In genomic region chr16:1102921-1103648, GRCh38 we compare ENCODE assay signal across 8 cellular contexts. TPM values are rescaled to one million over a fixed set of nuclear protein-coding genes. Genes with fewer than 3 reads are reported as not detected.
DNase-seq lines count a peak whose midpoint lies in the region; ATAC-seq, FAIRE-seq and TF ChIP-seq lines count a peak whose summit lies in the region.

No MANE protein-coding gene starts in this region.

- CTCF ChIA-PET in CD8-positive, alpha-beta memory T cell (lab: Charles Lee): interaction anchor here (0.7 to 1.1 kb wide), 4 partner anchors 9 to 393 kb away, joined by 3 to 7 read pairs (median 4); no protein-coding TSS in a partner anchor
- CTCF ChIA-PET in activated B cell treated with CpG ODN at 0.5 μM for 24 hours (lab: Charles Lee): interaction anchor here (1.0 to 3.0 kb wide), 2 partner anchors 198 to 390 kb away, joined by 4 to 13 read pairs; no protein-coding TSS in a partner anchor

- no peaks in the 10 kb centered on the region for H3K9me3 ChIP-seq in CD8-positive, alpha-beta memory T cell (ENCODE audit: low read length)
- no peaks in the 10 kb centered on the region for H3K9me3 ChIP-seq in HUES64 (ENCODE audit: insufficient read depth, low read depth, low read length)
- no peaks in the 10 kb centered on the region for H3K9me3 ChIP-seq in left lung

- no peaks in the 10 kb centered on the region for H3K9me3 Mint-ChIP-seq in CD8-positive, alpha-beta memory T cell
- H3K9me3 Mint-ChIP-seq in activated B cell treated with CpG ODN at 0.5 μM for 24 hours: no peaks in the 10 kb centered on the region

- no peak overlapping the region for H3K4me3 ChIP-seq in CD8-positive, alpha-beta memory T cell (ENCODE audit: low read length)
- H3K4me3 ChIP-seq in HUES64 (ENCODE audit: low read length) (peak overlapping the region; percentile 65), bronchial epithelial cell (ENCODE audit: low read depth, low read length) (no peak overlapping the region), left lung (no peak overlapping the region)

- no peaks in the 10 kb centered on the region for H3K36me3 ChIP-seq in CD8-positive, alpha-beta memory T cell (ENCODE audit: insufficient read depth, low read length)
- no peaks in the 10 kb centered on the region for H3K36me3 ChIP-seq in HUES64 (ENCODE audit: insufficient read depth, low read length)
- H3K36me3 ChIP-seq in bronchial epithelial cell (ENCODE audit: control insufficient read depth, insufficient read depth, low read length): no peaks in the 10 kb centered on the region
- H3K36me3 ChIP-seq in left lung: no peaks in the 10 kb centered on the region

- 5% methylated on average over 60 of the region's 61 CpGs for WGBS in HUES64

- peaks cover 2 to 3% of the 10 kb centered on the region in 2 donors for H3K27me3 Mint-ChIP-seq in CD8-positive, alpha-beta memory T cell
- H3K27me3 Mint-ChIP-seq in activated B cell treated with CpG ODN at 0.5 μM for 24 hours: peaks cover 9% of the 10 kb centered on the region

- no peak for FAIRE-seq in bronchial epithelial cell (lab: Jason Lieb, UNC)

- intact Hi-C loops in activated B cell treated with CpG ODN at 0.5 μM for 24 hours (cut with micrococcal nuclease) (loop anchor here (1.0 kb wide), 2 partner anchors 290 to 392 kb away; no protein-coding TSS in a partner anchor), left lung (cut with DNase I) (no loop called here)

- DNase-seq in CD8-positive, alpha-beta memory T cell: peak; percentile 58 to 70 (median 64)
- DNase-seq in activated B cell treated with CpG ODN at 0.5 μM for 24 hours: peak; percentile 77
- DNase-seq in bronchial epithelial cell (ENCODE audit: low read depth): peak; percentile 0
- peak in 1 of 2 donors; percentile 92 for DNase-seq in left lung
- peak in 2 of 3 donors; percentile 53 to 70 for DNase-seq in stimulated activated CD4-positive, alpha-beta T cell treated with anti-CD3 and anti-CD28 coated beads, TNF-alpha, amount 100 ng/mL, for 1 hour (ENCODE audit: low read depth in 3 of 3, low spot score in 1 of 3)

- ATAC-seq in activated B cell treated with CpG ODN at 0.5 μM for 24 hours (ENCODE audit: low read depth) (peak; percentile 91), left lung (peak; percentile 84), GM21381 (IDR thresholded peaks at IDR 0.05; ENCODE audit: unreplicated experiment) (no peak), HG03469 (IDR thresholded peaks at IDR 0.05; ENCODE audit: unreplicated experiment) (no peak)

- POLR2A ChIA-PET in CD8-positive, alpha-beta memory T cell (lab: Charles Lee): no interaction called here
- POLR2A ChIA-PET in activated B cell treated with CpG ODN at 0.5 μM for 24 hours (lab: Charles Lee): interaction anchor here (0.6 kb wide), 1 partner anchor 294 kb away, joined by 3 read pairs; no protein-coding TSS in a partner anchor

- no peaks in the 10 kb centered on the region for H3K27me3 ChIP-seq in CD8-positive, alpha-beta memory T cell (ENCODE audit: insufficient read depth, low read length, poor library complexity, severe bottlenecking)
- H3K27me3 ChIP-seq in HUES64 (ENCODE audit: insufficient read depth, low read length) (no peaks in the 10 kb centered on the region; the same call in 1 of the 2 replicates), bronchial epithelial cell (ENCODE audit: control insufficient read depth, insufficient read depth, low read length) (no peaks in the 10 kb centered on the region), left lung (peaks cover 10 to 96% of the 10 kb centered on the region in 2 donors)

- H3K4me1 ChIP-seq in CD8-positive, alpha-beta memory T cell (ENCODE audit: insufficient read depth, low read length): no peaks in the 10 kb centered on the region
- H3K4me1 ChIP-seq in HUES64 (ENCODE audit: insufficient read depth, low read length) (no peaks in the 10 kb centered on the region), left lung (peaks cover 0 to 3% of the 10 kb centered on the region in 2 donors)

- no peak overlapping the region for H3K27ac ChIP-seq in CD8-positive, alpha-beta memory T cell (ENCODE audit: low read depth, low read length)
- H3K27ac ChIP-seq in HUES64 (ENCODE audit: low read depth, low read length) (no peak overlapping the region), left lung (no peak overlapping the region)

- no peaks in the 10 kb centered on the region for H3K36me3 Mint-ChIP-seq in CD8-positive, alpha-beta memory T cell
- H3K36me3 Mint-ChIP-seq in activated B cell treated with CpG ODN at 0.5 μM for 24 hours (ENCODE audit: low read depth): no peaks in the 10 kb centered on the region

- no peak overlapping the region for H3K4me3 Mint-ChIP-seq in CD8-positive, alpha-beta memory T cell
- H3K4me3 Mint-ChIP-seq in activated B cell treated with CpG ODN at 0.5 μM for 24 hours: no peak overlapping the region

- no peaks in the 10 kb centered on the region for H3K4me1 Mint-ChIP-seq in CD8-positive, alpha-beta memory T cell
- H3K4me1 Mint-ChIP-seq in activated B cell treated with CpG ODN at 0.5 μM for 24 hours: no peaks in the 10 kb centered on the region

- no peak for TF ChIP-seq CTCF in activated B cell treated with CpG ODN at 0.5 μM for 24 hours (IDR thresholded peaks at IDR 0.05)
- peak; percentile 64 for TF ChIP-seq CTCF in bronchial epithelial cell (IDR thresholded peaks at IDR 0.05; ENCODE audit: insufficient read depth, low read length, severe bottlenecking)
- peak; percentile 57 to 75 for TF ChIP-seq CTCF in left lung (IDR thresholded peaks at IDR 0.05)

- H3K27ac Mint-ChIP-seq in CD8-positive, alpha-beta memory T cell: no peak overlapping the region
- H3K27ac Mint-ChIP-seq in activated B cell treated with CpG ODN at 0.5 μM for 24 hours: no peak overlapping the region

- peak overlapping the region; percentile 58 for H3K9ac ChIP-seq in HUES64 (ENCODE audit: low read depth, low read length)

RNA-seq across cellular contexts. Expression of gene C1QTNF8, which starts 7.0 kb away (rescaled TPM):
- not detected for total RNA-seq in CD8-positive, alpha-beta memory T cell
- not detected for polyA plus RNA-seq in CD8-positive, alpha-beta memory T cell
- not detected for polyA plus RNA-seq in HUES64 (2013, experiment 1 of 2)
- polyA plus RNA-seq in HUES64 (2013, experiment 2 of 2): not detected
- total RNA-seq in activated B cell treated with CpG ODN at 0.5 μM for 24 hours: not detected in 2 replicates
- not detected in 2 replicates for total RNA-seq in bronchial epithelial cell
- not detected for total RNA-seq in left lung

RNA-seq across cellular contexts. Expression of gene SSTR5, which starts 30.5 kb away (rescaled TPM):
- not detected for total RNA-seq in CD8-positive, alpha-beta memory T cell
- polyA plus RNA-seq in CD8-positive, alpha-beta memory T cell: not detected
- polyA plus RNA-seq in HUES64 (2013, experiment 1 of 2): 0.20 TPM
- not detected for polyA plus RNA-seq in HUES64 (2013, experiment 2 of 2)
- not detected in 2 replicates for total RNA-seq in activated B cell treated with CpG ODN at 0.5 μM for 24 hours
- not detected in 2 replicates for total RNA-seq in bronchial epithelial cell
- total RNA-seq in left lung: not detected

RNA-seq across cellular contexts. Expression of gene CACNA1H, which starts 49.8 kb away (rescaled TPM):
- total RNA-seq in CD8-positive, alpha-beta memory T cell: under 1 TPM; 0.31 to 0.42 TPM
- polyA plus RNA-seq in CD8-positive, alpha-beta memory T cell: 0.40 TPM
- 12.6 TPM for polyA plus RNA-seq in HUES64 (2013, experiment 1 of 2)
- polyA plus RNA-seq in HUES64 (2013, experiment 2 of 2): 13.9 TPM
- total RNA-seq in activated B cell treated with CpG ODN at 0.5 μM for 24 hours (0.02 TPM in 1 of 2 replicates, not detected in the other), bronchial epithelial cell (not detected in 2 replicates), left lung (10 to 100 TPM in 1 of 2 donors, 1 to 10 TPM in 1; 7.0 to 14.0 TPM)

Comparison
In these comparisons a context has a peak if more than half of its experiments do, and no peak if none do; other contexts are left out.
1. ATAC-seq: peak in activated B cell treated with CpG ODN at 0.5 μM for 24 hours (single experiment) and left lung (single experiment); none in GM21381 (single experiment) and HG03469 (single experiment).